In genomic region chr7:33982425-33982786, GRCh38 we compare ENCODE assay signal across 12 cellular contexts.
A peak's percentile ranks its signal among the peaks of the same experiment; 100 is the strongest.
DNase-seq lines count a peak whose midpoint lies in the region; ATAC-seq lines count a peak whose summit lies in the region.
"Had no signal": no experiment of that assay in that cellular context is flagged by ENCODE, and none has a peak within 500 bp of the region (broad histone marks: within the 10 kb centered on the region; RNA-seq: fewer than 3 reads in every experiment).

No MANE protein-coding gene starts in this region.

- DNase-seq in DMS 273 (lab: John Stamatoyannopoulos, UW; ENCODE audit: unreplicated experiment) = peak; percentile 78
- DNase-seq in DMS 273 treated with DMSO at 0.1 percent for 48 hours (lab: John Stamatoyannopoulos, UW) = no peak
- peak; percentile 74 for DNase-seq in SK-MEL-5 (ENCODE audit: low read depth, low spot score)
- peak; percentile 77 for DNase-seq in fibroblast of peridontal ligament (ENCODE audit: extremely low read depth)
- DNase-seq in stromal cell of bone marrow (ENCODE audit: low read depth) = peak; percentile 65
- no peak for DNase-seq in LoVo (ENCODE audit: low spot score)
- DNase-seq in NCI-H1694 (lab: John Stamatoyannopoulos, UW) = no peak
- DNase-seq: 8988T; activated CD8-positive, alpha-beta T cell treated with anti-CD3 and anti-CD28 coated beads for 36 hours; naive B cell; NCI-H510A treated with DMSO at 0.1 percent for 48 hours had no signal

- ATAC-seq in GM21390 (IDR thresholded peaks at IDR 0.05; ENCODE audit: unreplicated experiment) = no peak
- ATAC-seq: activated CD8-positive, alpha-beta T cell treated with anti-CD3 and anti-CD28 coated beads for 36 hours had no signal

- in situ Hi-C loops in SK-MEL-5 (cut with HindIII; ENCODE audit: low pct_unique_long_range_greater_than_20kb, low sequenced_read_pairs) = no loop called here

Comparison
In these comparisons a context has a peak if more than half of its experiments do, and no peak if none do; other contexts are left out.
1. DNase-seq: peak in DMS 273 (single experiment), SK-MEL-5 (single experiment), fibroblast of peridontal ligament (single experiment) and stromal cell of bone marrow (single experiment); none in DMS 273 treated with DMSO at 0.1 percent for 48 hours (single experiment), LoVo (single experiment) and NCI-H1694 (single experiment).